12 cellular contexts compared by ENCODE assay signal in the genomic region with DNA sequence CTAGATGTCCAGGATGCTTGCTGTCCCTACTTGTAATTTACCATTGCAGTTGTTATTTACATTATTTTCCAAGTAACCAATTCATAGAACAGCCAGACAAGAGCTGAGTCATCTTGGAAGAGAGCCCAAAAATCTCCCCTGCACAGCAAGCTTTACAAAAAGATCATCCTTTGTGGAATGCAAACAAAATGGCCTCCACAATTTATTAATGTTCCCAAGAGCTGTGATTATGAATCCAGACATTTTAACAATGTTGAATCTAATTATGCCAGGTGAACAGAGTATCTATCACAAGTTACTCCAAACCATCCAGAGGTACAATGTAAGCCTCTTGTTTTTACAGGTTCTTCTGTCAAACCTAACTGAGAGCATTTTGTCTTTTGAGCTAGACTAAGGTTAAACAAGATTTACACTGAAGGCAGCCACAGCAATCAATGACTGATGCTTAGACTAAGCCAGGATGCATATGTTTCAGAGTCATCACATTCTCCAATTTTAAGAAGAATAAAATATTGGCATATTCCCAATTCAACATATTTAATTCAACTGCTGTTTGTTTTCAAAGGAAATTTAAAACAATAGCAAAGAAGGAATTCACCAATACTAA.
DNase-seq lines count a peak whose midpoint lies in the region; ATAC-seq and TF ChIP-seq lines count a peak whose summit lies in the region.
"Had no signal": no experiment of that assay in that cellular context is flagged by ENCODE, and none has a peak within 500 bp of the region (broad histone marks: within the 10 kb centered on the region; RNA-seq: fewer than 3 reads in every experiment).

No MANE protein-coding gene starts in this region.

- peak overlapping the region; percentile 49 for H3K27ac Mint-ChIP-seq in chondrocyte (ENCODE audit: unreplicated experiment)
- H3K27ac Mint-ChIP-seq in activated CD8-positive, alpha-beta T cell treated with anti-CD3 and anti-CD28 coated beads for 36 hours, result no peak overlapping the region

- no peaks in the 10 kb centered on the region for H3K36me3 Mint-ChIP-seq in chondrocyte (ENCODE audit: low read depth)
- peaks cover 14% of the 10 kb centered on the region for H3K36me3 Mint-ChIP-seq in activated CD8-positive, alpha-beta T cell treated with anti-CD3 and anti-CD28 coated beads for 36 hours (ENCODE audit: low read depth)

- peaks cover 3% of the 10 kb centered on the region for H3K9me3 Mint-ChIP-seq in chondrocyte (ENCODE audit: low read depth)
- H3K9me3 Mint-ChIP-seq in activated CD8-positive, alpha-beta T cell treated with anti-CD3 and anti-CD28 coated beads for 36 hours, result no peaks in the 10 kb centered on the region

- intact Hi-C loops in activated CD8-positive, alpha-beta T cell treated with anti-CD3 and anti-CD28 coated beads for 36 hours (cut with micrococcal nuclease), result no loop called here

- DNase-seq in NCI-H1092 treated with DMSO at 0.1 percent for 48 hours (lab: John Stamatoyannopoulos, UW) (peak; percentile 9), NCI-H1092 (lab: John Stamatoyannopoulos, UW) (no peak), NCI-H2196 (lab: John Stamatoyannopoulos, UW; ENCODE audit: unreplicated experiment) (peak; percentile 50), chondrocyte (ENCODE audit: low spot score) (no peak), renal cortical epithelial cell (ENCODE audit: low read depth) (peak; percentile 80), cortex of kidney (lab: John Stamatoyannopoulos, UW) (no peak)
- no peak for DNase-seq in activated CD8-positive, alpha-beta T cell treated with anti-CD3 and anti-CD28 coated beads for 36 hours
- DNase-seq: activated effector memory CD4-positive, alpha-beta T cell treated with anti-CD3 and anti-CD28 coated beads, Interleukin-2, amount 50 U/mL, for 16 hours; glutamatergic neuron; OCI-M1; posterior cingulate gyrus had no signal

- no peak for TF ChIP-seq CTCF in chondrocyte (IDR thresholded peaks at IDR 0.05)
- no peak for TF ChIP-seq CTCF in activated CD8-positive, alpha-beta T cell treated with anti-CD3 and anti-CD28 coated beads for 36 hours (IDR thresholded peaks at IDR 0.05)

- peaks cover 10% of the 10 kb centered on the region for H3K4me1 Mint-ChIP-seq in chondrocyte (ENCODE audit: low read depth)
- H3K4me1 Mint-ChIP-seq in activated CD8-positive, alpha-beta T cell treated with anti-CD3 and anti-CD28 coated beads for 36 hours (ENCODE audit: low read depth), result no peaks in the 10 kb centered on the region

- POLR2A ChIA-PET in activated CD8-positive, alpha-beta T cell treated with anti-CD3 and anti-CD28 coated beads for 36 hours (lab: Charles Lee), result no interaction called here

- CTCF ChIA-PET in activated CD8-positive, alpha-beta T cell treated with anti-CD3 and anti-CD28 coated beads for 36 hours (lab: Charles Lee), result no interaction called here

- no peak overlapping the region for H3K4me3 Mint-ChIP-seq in chondrocyte (ENCODE audit: unreplicated experiment)
- no peak overlapping the region for H3K4me3 Mint-ChIP-seq in activated CD8-positive, alpha-beta T cell treated with anti-CD3 and anti-CD28 coated beads for 36 hours

- H3K27me3 Mint-ChIP-seq in chondrocyte (ENCODE audit: low read depth), result no peaks in the 10 kb centered on the region
- no peaks in the 10 kb centered on the region for H3K27me3 Mint-ChIP-seq in activated CD8-positive, alpha-beta T cell treated with anti-CD3 and anti-CD28 coated beads for 36 hours

- no peak for ATAC-seq in GM19455 (IDR thresholded peaks at IDR 0.05; ENCODE audit: unreplicated experiment)
- ATAC-seq in activated CD8-positive, alpha-beta T cell treated with anti-CD3 and anti-CD28 coated beads for 36 hours, result no peak

Comparison
In these comparisons a context has a peak if more than half of its experiments do, and no peak if none do; other contexts are left out.
1. DNase-seq: peak in NCI-H1092 treated with DMSO at 0.1 percent for 48 hours (single experiment), NCI-H2196 (single experiment) and renal cortical epithelial cell (single experiment); none in NCI-H1092 (single experiment), chondrocyte (single experiment), cortex of kidney (single experiment) and activated CD8-positive, alpha-beta T cell treated with anti-CD3 and anti-CD28 coated beads for 36 hours (single experiment).